8 cellular contexts compared by ENCODE assay signal in genomic region chr9:103789686-103790085, GRCh38.
DNase-seq lines count a peak whose midpoint lies in the region; ATAC-seq and TF ChIP-seq lines count a peak whose summit lies in the region.

No MANE protein-coding gene starts in this region.

- no peaks in the 10 kb centered on the region for H3K4me1 ChIP-seq in mucosa of descending colon (ENCODE audit: low read depth)
- H3K4me1 ChIP-seq in ascending aorta, result no peaks in the 10 kb centered on the region

- no peaks in the 10 kb centered on the region for H3K27me3 ChIP-seq in ascending aorta

- H3K36me3 ChIP-seq in mucosa of descending colon (ENCODE audit: low read depth) (no peaks in the 10 kb centered on the region), ascending aorta (no peaks in the 10 kb centered on the region)

- H3K9me3 ChIP-seq in mucosa of descending colon, result no peaks in the 10 kb centered on the region
- no peaks in the 10 kb centered on the region for H3K9me3 ChIP-seq in ascending aorta

- DNase-seq in RKO (ENCODE audit: low spot score), result peak; percentile 75
- no peak for DNase-seq in mucosa of descending colon
- no peak for DNase-seq in central memory CD4-positive, alpha-beta T cell
- DNase-seq in ascending aorta (ENCODE audit: low spot score in 2 of 2), result no peak

- no peak overlapping the region for H3K27ac ChIP-seq in 22Rv1
- no peak overlapping the region for H3K27ac ChIP-seq in ascending aorta

- H3K4me3 ChIP-seq in mucosa of descending colon (no peak overlapping the region), ascending aorta (no peak overlapping the region)

- intact Hi-C loops in mucosa of descending colon (cut with DNase I, micrococcal nuclease), result no loop called here
- intact Hi-C loops in ascending aorta (cut with DNase I), result no loop called here

- TF ChIP-seq CTCF in 22Rv1 (IDR thresholded peaks at IDR 0.05) (peak; percentile 68), mucosa of descending colon (IDR thresholded peaks at IDR 0.05) (no peak), ascending aorta (IDR thresholded peaks at IDR 0.05) (no peak)

- peak; percentile 97 for ATAC-seq in GM18861 (IDR thresholded peaks at IDR 0.05; ENCODE audit: unreplicated experiment)
- peak; percentile 89 for ATAC-seq in HG02943 (IDR thresholded peaks at IDR 0.05; ENCODE audit: low read depth, unreplicated experiment)
- peak; percentile 58 for ATAC-seq in mucosa of descending colon
- no peak for ATAC-seq in activated CD4-positive, CD25-positive, alpha-beta regulatory T cell treated with anti-CD3 and anti-CD28 coated beads, Interleukin-2, amount 50 U/mL, for 24 hours

Comparison
In these comparisons a context has a peak if more than half of its experiments do, and no peak if none do; other contexts are left out.
1. ATAC-seq: peak in GM18861 (single experiment), HG02943 (single experiment) and mucosa of descending colon (single experiment); none in activated CD4-positive, CD25-positive, alpha-beta regulatory T cell treated with anti-CD3 and anti-CD28 coated beads, Interleukin-2, amount 50 U/mL, for 24 hours (0 of 2).